In genomic region chr2:1676091-1676912, GRCh38 we compare ENCODE assay signal across 23 cellular contexts.
DNase-seq lines count a peak whose midpoint lies in the region; ATAC-seq and TF ChIP-seq lines count a peak whose summit lies in the region.
"Had no signal": no experiment of that assay in that cellular context is flagged by ENCODE, and none has a peak within 500 bp of the region (broad histone marks: within the 10 kb centered on the region; RNA-seq: fewer than 3 reads in every experiment).

No MANE protein-coding gene starts in this region.

- intact Hi-C loops in sigmoid colon (cut with DNase I), result loop anchor here (2.0 kb wide), 1 partner anchor 140 kb away; no protein-coding TSS in a partner anchor

- no peak overlapping the region for H3K4me3 Mint-ChIP-seq in activated T-cell treated with anti-CD3 and anti-CD28 coated beads, Interleukin-2, amount 50 U/mL, for 72 hours
- H3K4me3 Mint-ChIP-seq: activated naive CD8-positive, alpha-beta T cell treated with anti-CD3 and anti-CD28 coated beads, Interleukin-2, amount 10 ng/mL, durations not matched to agents 7 days and 5 days; activated T-helper 1 cell treated with anti-CD3 and anti-CD28 coated beads, Interleukin-12 subunit alpha, Interleukin-12 subunit beta, Interleukin-2, Interleukin-4 antibody, amounts not matched to agents 30 ng/mL and 10 ng/mL and 1 ng/mL, durations not matched to agents 14 hours and 24 hours and 36 hours; brain; CD4-positive, CD25-positive, alpha-beta regulatory T cell; neural crest cell; type B pancreatic cell had no signal

- H3K27ac Mint-ChIP-seq in activated T-cell treated with anti-CD3 and anti-CD28 coated beads, Interleukin-2, amount 50 U/mL, for 72 hours, result no peak overlapping the region
- H3K27ac Mint-ChIP-seq: activated naive CD8-positive, alpha-beta T cell treated with anti-CD3 and anti-CD28 coated beads, Interleukin-2, amount 10 ng/mL, durations not matched to agents 7 days and 5 days; activated T-helper 1 cell treated with anti-CD3 and anti-CD28 coated beads, Interleukin-12 subunit alpha, Interleukin-12 subunit beta, Interleukin-2, Interleukin-4 antibody, amounts not matched to agents 30 ng/mL and 10 ng/mL and 1 ng/mL, durations not matched to agents 14 hours and 24 hours and 36 hours; CD4-positive, CD25-positive, alpha-beta regulatory T cell; type B pancreatic cell had no signal

- no peaks in the 10 kb centered on the region for H3K27me3 ChIP-seq in ACC112 (ENCODE audit: insufficient read depth, low read length)
- no peaks in the 10 kb centered on the region for H3K27me3 ChIP-seq in RWPE2 (ENCODE audit: insufficient read depth, poor library complexity, severe bottlenecking)
- H3K27me3 ChIP-seq in foreskin keratinocyte, result no peaks in the 10 kb centered on the region
- H3K27me3 ChIP-seq in sigmoid colon, result no peaks in the 10 kb centered on the region
- no peaks in the 10 kb centered on the region for H3K27me3 ChIP-seq in tibial nerve

- TF ChIP-seq POLR2A in sigmoid colon (IDR thresholded peaks at IDR 0.05) (no peak), tibial nerve (IDR thresholded peaks at IDR 0.05) (no peak)

- no peak for TF ChIP-seq EP300 in sigmoid colon (IDR thresholded peaks at IDR 0.05)
- TF ChIP-seq EP300 in tibial nerve (IDR thresholded peaks at IDR 0.05), result no peak

- peaks cover 11% of the 10 kb centered on the region for H3K4me1 ChIP-seq in ACC112 (ENCODE audit: control insufficient read depth, insufficient read depth, low read length, unreplicated experiment)
- peaks cover 9% of the 10 kb centered on the region for H3K4me1 ChIP-seq in RWPE2 (ENCODE audit: insufficient read depth, poor library complexity, severe bottlenecking)
- H3K4me1 ChIP-seq in foreskin keratinocyte, result no peaks in the 10 kb centered on the region
- H3K4me1 ChIP-seq in sigmoid colon, result peaks cover 0 to 36% (median 27%) of the 10 kb centered on the region in 4 donors
- H3K4me1 ChIP-seq in tibial nerve, result peaks cover 0 to 7% (median 0%) of the 10 kb centered on the region in 4 donors

- H3K36me3 ChIP-seq in ACC112 (ENCODE audit: insufficient read depth, low read length), result peaks cover 30% of the 10 kb centered on the region
- H3K36me3 ChIP-seq in RWPE2 (ENCODE audit: low read depth), result peaks cover 72% of the 10 kb centered on the region
- peaks cover 30 to 81% (median 60%) of the 10 kb centered on the region in 4 donors for H3K36me3 ChIP-seq in sigmoid colon
- H3K36me3 ChIP-seq in tibial nerve, result peaks cover 0 to 100% (median 0%) of the 10 kb centered on the region in 3 donors

- no peaks in the 10 kb centered on the region for H3K36me3 Mint-ChIP-seq in activated T-cell treated with anti-CD3 and anti-CD28 coated beads, Interleukin-2, amount 50 U/mL, for 72 hours (ENCODE audit: insufficient read depth in 2 of 2)
- H3K36me3 Mint-ChIP-seq: activated naive CD8-positive, alpha-beta T cell treated with anti-CD3 and anti-CD28 coated beads, Interleukin-2, amount 10 ng/mL, durations not matched to agents 7 days and 5 days; CD4-positive, CD25-positive, alpha-beta regulatory T cell had no signal

- H3K4me3 ChIP-seq in ACC112 (ENCODE audit: low read depth, low read length) (no peak overlapping the region), RWPE2 (ENCODE audit: severe bottlenecking) (no peak overlapping the region), sigmoid colon (no peak overlapping the region), tibial nerve (no peak overlapping the region)
- H3K4me3 ChIP-seq: GM12878, SK-N-MC had no signal

- H2AFZ ChIP-seq in ACC112 (ENCODE audit: low read length, unreplicated experiment), result no peak overlapping the region

- peaks cover 3% of the 10 kb centered on the region for H3K79me2 ChIP-seq in ACC112 (ENCODE audit: control insufficient read depth, insufficient read depth, low read length, unreplicated experiment)

- H3K27ac ChIP-seq in ACC112 (ENCODE audit: low read depth, low read length) (peak overlapping the region; percentile 54), RWPE2 (ENCODE audit: poor library complexity, severe bottlenecking) (peak overlapping the region; percentile 60), foreskin keratinocyte (peak overlapping the region; percentile 27), sigmoid colon (peak overlapping the region; percentile 80 to 95 (median 86)), tibial nerve (peak overlapping the region in 1 of 4 donors; percentile 29)
- H3K27ac ChIP-seq: SK-N-MC had no signal

- TF ChIP-seq CTCF in RWPE2 (IDR thresholded peaks at IDR 0.05; ENCODE audit: poor library complexity, severe bottlenecking) (peak; percentile 58), foreskin keratinocyte (conservative IDR thresholded peaks at IDR 0.05) (no peak), sigmoid colon (IDR thresholded peaks at IDR 0.05) (no peak), tibial nerve (IDR thresholded peaks at IDR 0.05) (no peak)

- no peaks in the 10 kb centered on the region for H3K9me3 Mint-ChIP-seq in activated T-cell treated with anti-CD3 and anti-CD28 coated beads, Interleukin-2, amount 50 U/mL, for 72 hours
- H3K9me3 Mint-ChIP-seq: activated naive CD8-positive, alpha-beta T cell treated with anti-CD3 and anti-CD28 coated beads, Interleukin-2, amount 10 ng/mL, durations not matched to agents 7 days and 5 days; activated T-helper 1 cell treated with anti-CD3 and anti-CD28 coated beads, Interleukin-12 subunit alpha, Interleukin-12 subunit beta, Interleukin-2, Interleukin-4 antibody, amounts not matched to agents 30 ng/mL and 10 ng/mL and 1 ng/mL, durations not matched to agents 14 hours and 24 hours and 36 hours; brain; CD4-positive, CD25-positive, alpha-beta regulatory T cell; neural crest cell; type B pancreatic cell had no signal

- 92 to 93% methylated on average over 26 of the region's 26 CpGs for WGBS in sigmoid colon, 2 donors
- 88 to 92% methylated on average over 20 to 25 of the region's 26 CpGs for WGBS in tibial nerve, 2 donors

- H3K9me3 ChIP-seq in RWPE2 (ENCODE audit: severe bottlenecking) (no peaks in the 10 kb centered on the region), sigmoid colon (no peaks in the 10 kb centered on the region), tibial nerve (no peaks in the 10 kb centered on the region)

- H3K27me3 Mint-ChIP-seq in activated T-cell treated with anti-CD3 and anti-CD28 coated beads, Interleukin-2, amount 50 U/mL, for 72 hours (ENCODE audit: low read depth), result no peaks in the 10 kb centered on the region
- H3K27me3 Mint-ChIP-seq: activated naive CD8-positive, alpha-beta T cell treated with anti-CD3 and anti-CD28 coated beads, Interleukin-2, amount 10 ng/mL, durations not matched to agents 7 days and 5 days; brain; type B pancreatic cell had no signal

- H3K4me1 Mint-ChIP-seq in activated T-cell treated with anti-CD3 and anti-CD28 coated beads, Interleukin-2, amount 50 U/mL, for 72 hours (ENCODE audit: low read depth), result no peaks in the 10 kb centered on the region
- H3K4me1 Mint-ChIP-seq: activated naive CD8-positive, alpha-beta T cell treated with anti-CD3 and anti-CD28 coated beads, Interleukin-2, amount 10 ng/mL, durations not matched to agents 7 days and 5 days; brain; CD4-positive, CD25-positive, alpha-beta regulatory T cell; neural crest cell had no signal

- ATAC-seq in RWPE2 (ENCODE audit: low read depth), result peak; percentile 4; the same call in 2 of the 3 replicates
- peak; percentile 3 for ATAC-seq in foreskin keratinocyte
- no peak for ATAC-seq in HG03378 (IDR thresholded peaks at IDR 0.05; ENCODE audit: unreplicated experiment)
- no peak for ATAC-seq in GM19463 (IDR thresholded peaks at IDR 0.05; ENCODE audit: unreplicated experiment)
- ATAC-seq in activated T-cell treated with anti-CD3 and anti-CD28 coated beads, Interleukin-2, amount 50 U/mL, for 72 hours (replicated peaks in 1 of 2), result no peak
- ATAC-seq: GM12878 had no signal

- no peak for DNase-seq in RWPE2 (ENCODE audit: low spot score)
- no peak for DNase-seq in foreskin keratinocyte
- DNase-seq in sigmoid colon, result peak; percentile 78
- DNase-seq in tibial nerve (ENCODE audit: low spot score in 2 of 2), result no peak
- DNase-seq in activated T-cell treated with anti-CD3 and anti-CD28 coated beads, Interleukin-2, amount 50 U/mL, for 72 hours, result no peak
- DNase-seq: activated CD4-positive, CD25-positive, alpha-beta regulatory T cell; activated naive CD8-positive, alpha-beta T cell treated with anti-CD3 and anti-CD28 coated beads, Interleukin-2, amount 10 ng/mL, durations not matched to agents 7 days and 5 days; CD4-positive, CD25-positive, alpha-beta regulatory T cell; cortex of kidney; DMS153; H7; NCI-H1436; NCI-H2171; NCI-H748 treated with DMSO at 0.1 percent for 48 hours had no signal

Comparison
In these comparisons a context has a peak if more than half of its experiments do, and no peak if none do; other contexts are left out.
1. ATAC-seq: peak in RWPE2 (single experiment) and foreskin keratinocyte (single experiment); none in HG03378 (single experiment), GM19463 (single experiment) and activated T-cell treated with anti-CD3 and anti-CD28 coated beads, Interleukin-2, amount 50 U/mL, for 72 hours (0 of 2).